ENCODE assay signal across 19 cellular contexts in genomic region chr5:168064933-168065622, GRCh38.
"Had no signal": no experiment of that assay in that cellular context is flagged by ENCODE, and none has a peak within 500 bp of the region (broad histone marks: within the 10 kb centered on the region; RNA-seq: fewer than 3 reads in every experiment).

No MANE protein-coding gene starts in this region.

- H3K27me3 ChIP-seq: left lung, pancreas, right atrium auricular region, thyroid gland, upper lobe of right lung had no signal

- H3K4me1 ChIP-seq: left lung, pancreas, psoas muscle, right atrium auricular region, upper lobe of right lung had no signal

- H3K9me3 ChIP-seq: left lung, pancreas, psoas muscle, right atrium auricular region, thyroid gland, upper lobe of right lung had no signal

- DNase-seq: activated CD4-positive, alpha-beta memory T cell treated with anti-CD3 and anti-CD28 coated beads, Interleukin-2, amount 10 ng/mL, durations not matched to agents 7 days and 5 days; activated CD4-positive, alpha-beta T cell treated with anti-CD3 and anti-CD28 coated beads, Interleukin-2, amount 10 ng/mL, durations not matched to agents 24 days and 14 days; activated effector memory CD4-positive, alpha-beta T cell treated with Interleukin-2 at 50 U/mL for 16 hours; activated naive CD4-positive, alpha-beta T cell treated with anti-CD3 and anti-CD28 coated beads, Interleukin-2, amount 10 ng/mL, durations not matched to agents 7 days and 5 days; activated T-cell treated with anti-CD3 and anti-CD28 coated beads, Interleukin-2, amount 50 U/mL, for 72 hours; cerebellar nuclear complex; cortex of kidney; foreskin fibroblast; kidney; left lung; pancreas; psoas muscle; substantia nigra; thyroid gland; upper lobe of right lung had no signal

- H3K27ac ChIP-seq: epithelial cell of prostate, left lung, pancreas, psoas muscle, right atrium auricular region, thyroid gland, upper lobe of right lung had no signal

- ATAC-seq: activated CD4-positive, CD25-positive, alpha-beta regulatory T cell treated with anti-CD3 and anti-CD28 coated beads, Interleukin-2, amount 50 U/mL, for 24 hours; activated T-cell treated with anti-CD3 and anti-CD28 coated beads, Interleukin-2, amount 50 U/mL, for 72 hours; left lung; natural killer cell treated with Interleukin-12 subunit alpha and Interleukin-12 subunit beta and Interleukin-15 and Interleukin-18, amount 100 ng/mL, for 72 hours; psoas muscle; upper lobe of right lung had no signal

- H3K4me3 ChIP-seq: left lung, pancreas, psoas muscle, right atrium auricular region, thyroid gland, upper lobe of right lung had no signal

- H3K36me3 ChIP-seq: left lung, pancreas, right atrium auricular region, thyroid gland, upper lobe of right lung had no signal
